In genomic region chr11:119049081-119049480, GRCh38 we compare ENCODE assay signal across 15 cellular contexts. TPM values are rescaled to one million over a fixed set of nuclear protein-coding genes. Genes with fewer than 3 reads are reported as not detected.
DNase-seq lines count a peak whose midpoint lies in the region; ATAC-seq and TF ChIP-seq lines count a peak whose summit lies in the region.
"Had no signal": no experiment of that assay in that cellular context is flagged by ENCODE, and none has a peak within 500 bp of the region (broad histone marks: within the 10 kb centered on the region; RNA-seq: fewer than 3 reads in every experiment).

No MANE protein-coding gene starts in this region.

- H2AFZ ChIP-seq in mammary epithelial cell (ENCODE audit: low read depth, low read length) = no peak overlapping the region

- H3K4me3 Mint-ChIP-seq in stimulated activated naive CD8-positive, alpha-beta T cell treated with anti-CD3 and anti-CD28 coated beads, Interleukin-15, amount 100 ng/mL, for 72 hours = no peak overlapping the region
- no peak overlapping the region for H3K4me3 Mint-ChIP-seq in dendritic cell treated with granulocyte-macrophage colony-stimulating factor and Interleukin-4, amounts not matched to agents 40 ng/mL and 50 ng/mL, for 4 days
- H3K4me3 Mint-ChIP-seq: CD4-positive, alpha-beta memory T cell had no signal

- H3K4me1 ChIP-seq in spleen (peaks cover 0 to 17% (median 4%) of the 10 kb centered on the region in 6 donors), mammary epithelial cell (ENCODE audit: insufficient read depth, low read length) (no peaks in the 10 kb centered on the region)
- H3K4me1 ChIP-seq: A549, BE2C, HAP-1 had no signal

- H3K27ac ChIP-seq in spleen = no peak overlapping the region
- no peak overlapping the region for H3K27ac ChIP-seq in mammary epithelial cell (ENCODE audit: insufficient read depth, low read depth, low read length)
- H3K27ac ChIP-seq: A549, C4-2B had no signal

- no peak for TF ChIP-seq POLR2A in spleen (IDR thresholded peaks at IDR 0.05)

- H3K4me3 ChIP-seq in spleen = no peak overlapping the region
- H3K4me3 ChIP-seq in mammary epithelial cell (replicated peaks in 1 of 3; ENCODE audit: insufficient read depth in 1 of 3, low read depth in 2 of 3, low read length in 3 of 3) = no peak overlapping the region
- H3K4me3 ChIP-seq: A549, HAP-1 had no signal

- H3K9me3 Mint-ChIP-seq in stimulated activated naive CD8-positive, alpha-beta T cell treated with anti-CD3 and anti-CD28 coated beads, Interleukin-15, amount 100 ng/mL, for 72 hours = no peaks in the 10 kb centered on the region
- no peaks in the 10 kb centered on the region for H3K9me3 Mint-ChIP-seq in dendritic cell treated with granulocyte-macrophage colony-stimulating factor and Interleukin-4, amounts not matched to agents 40 ng/mL and 50 ng/mL, for 4 days

- peaks cover 29% of the 10 kb centered on the region for H3K4me1 Mint-ChIP-seq in stimulated activated naive CD8-positive, alpha-beta T cell treated with anti-CD3 and anti-CD28 coated beads, Interleukin-15, amount 100 ng/mL, for 72 hours
- peaks cover 12% of the 10 kb centered on the region for H3K4me1 Mint-ChIP-seq in dendritic cell treated with granulocyte-macrophage colony-stimulating factor and Interleukin-4, amounts not matched to agents 40 ng/mL and 50 ng/mL, for 4 days (ENCODE audit: low read depth)

- no peak for DNase-seq in stimulated activated naive CD8-positive, alpha-beta T cell treated with anti-CD3 and anti-CD28 coated beads, Interleukin-15, amount 100 ng/mL, for 72 hours
- no peak for DNase-seq in stimulated activated naive CD8-positive, alpha-beta T cell treated with anti-CD3 and anti-CD28 coated beads, Interleukin-15, Interleukin-2, amounts not matched to agents 100 U/mL and 50 U/mL, for 24 hours
- peak; percentile 60 for DNase-seq in spleen
- no peak for DNase-seq in mammary epithelial cell
- DNase-seq in GM13977 (ENCODE audit: low spot score) = no peak
- DNase-seq in NCI-H524 (lab: John Stamatoyannopoulos, UW) = no peak
- DNase-seq: BE2C; CD4-positive, alpha-beta memory T cell; DMS153; DMS79 treated with DMSO at 0.1 percent for 48 hours; EL had no signal

- H3K27me3 Mint-ChIP-seq in stimulated activated naive CD8-positive, alpha-beta T cell treated with anti-CD3 and anti-CD28 coated beads, Interleukin-15, amount 100 ng/mL, for 72 hours = no peaks in the 10 kb centered on the region
- no peaks in the 10 kb centered on the region for H3K27me3 Mint-ChIP-seq in dendritic cell treated with granulocyte-macrophage colony-stimulating factor and Interleukin-4, amounts not matched to agents 40 ng/mL and 50 ng/mL, for 4 days
- H3K27me3 Mint-ChIP-seq: CD4-positive, alpha-beta memory T cell had no signal

- 92 to 97% (median 93%) methylated on average over 7 of the region's 7 CpGs for WGBS in spleen, 5 donors
- 100% methylated on average over 7 of the region's 7 CpGs for WGBS in mammary epithelial cell (ENCODE audit: low coverage, missing lambda C conversion rate)

- peaks cover 19% of the 10 kb centered on the region for H3K79me2 ChIP-seq in mammary epithelial cell (ENCODE audit: insufficient read depth, low read length)

- ATAC-seq in stimulated activated naive CD8-positive, alpha-beta T cell treated with anti-CD3 and anti-CD28 coated beads, Interleukin-15, amount 100 ng/mL, for 72 hours = no peak
- no peak for ATAC-seq in stimulated activated naive CD8-positive, alpha-beta T cell treated with anti-CD3 and anti-CD28 coated beads, Interleukin-15, Interleukin-2, amounts not matched to agents 100 U/mL and 50 U/mL, for 24 hours
- ATAC-seq: A549 had no signal

- CTCF ChIA-PET in mammary epithelial cell (lab: Charles Lee; ENCODE audit: low non-redundant PET) = no interaction called here

- BruUV-seq in mammary epithelial cell (replicated peaks; lab: Mats Ljungman, UMichigan) = no TSS peak

- peak overlapping the region; percentile 6 to 12 for H3K27ac Mint-ChIP-seq in stimulated activated naive CD8-positive, alpha-beta T cell treated with anti-CD3 and anti-CD28 coated beads, Interleukin-15, amount 100 ng/mL, for 72 hours
- H3K27ac Mint-ChIP-seq in dendritic cell treated with granulocyte-macrophage colony-stimulating factor and Interleukin-4, amounts not matched to agents 40 ng/mL and 50 ng/mL, for 4 days = peak overlapping the region; percentile 9

- H3K4me2 ChIP-seq in mammary epithelial cell (ENCODE audit: insufficient read depth, low read depth, low read length) = no peak overlapping the region
- H3K4me2 ChIP-seq: A549 had no signal

- no peaks in the 10 kb centered on the region for H4K20me1 ChIP-seq in mammary epithelial cell (ENCODE audit: insufficient read depth, low read length)

- dilution Hi-C loops in mammary epithelial cell (cut with HindIII; ENCODE audit: low sequenced_read_pairs) = no loop called here

- H3K9me3 ChIP-seq in spleen (no peaks in the 10 kb centered on the region), mammary epithelial cell (replicated peaks; ENCODE audit: insufficient read depth, low read length) (no peaks in the 10 kb centered on the region)
- H3K9me3 ChIP-seq: A549, BE2C, HAP-1 had no signal

- in situ Hi-C loops in mammary epithelial cell (cut with MboI; ENCODE audit: low sequenced_read_pairs in 2 of 2) = no loop called here
- in situ Hi-C loops in GM13977 (cut with MboI; ENCODE audit: low pct_unique_long_range_greater_than_20kb, low sequenced_read_pairs, unreplicated experiment) = no loop called here

- no peak for TF ChIP-seq CTCF in spleen (IDR thresholded peaks at IDR 0.05 in 8 of 11, conservative IDR thresholded peaks at IDR 0.05 in 3 of 11)
- TF ChIP-seq CTCF in mammary epithelial cell (conservative IDR thresholded peaks at IDR 0.05 in 1 of 2, IDR thresholded peaks at IDR 0.05 in 1 of 2; ENCODE audit: extremely low read depth in 1 of 2, insufficient read depth in 1 of 2, low read depth in 1 of 2, low read length in 2 of 2) = no peak
- TF ChIP-seq CTCF in GM13977 (IDR thresholded peaks at IDR 0.05; ENCODE audit: extremely low read depth, insufficient read depth, missing control alignments) = no peak

- peaks cover 4 to 100% (median 89%) of the 10 kb centered on the region in 6 donors for H3K36me3 ChIP-seq in spleen
- peaks cover 37% of the 10 kb centered on the region for H3K36me3 ChIP-seq in mammary epithelial cell (ENCODE audit: insufficient read depth, low read length)

- no peaks in the 10 kb centered on the region for H3K27me3 ChIP-seq in spleen (replicated peaks in 1 of 7)
- no peaks in the 10 kb centered on the region for H3K27me3 ChIP-seq in mammary epithelial cell (ENCODE audit: insufficient read depth, low read length)
- H3K27me3 ChIP-seq: BE2C had no signal

- H3K36me3 Mint-ChIP-seq in dendritic cell treated with granulocyte-macrophage colony-stimulating factor and Interleukin-4, amounts not matched to agents 40 ng/mL and 50 ng/mL, for 4 days (ENCODE audit: low read depth) = peaks cover 98% of the 10 kb centered on the region

- no peak overlapping the region for H3K9ac ChIP-seq in mammary epithelial cell (ENCODE audit: insufficient read depth, low read length)

- intact Hi-C loops in dendritic cell treated with granulocyte-macrophage colony-stimulating factor and Interleukin-4, amounts not matched to agents 40 ng/mL and 50 ng/mL, for 4 days (cut with micrococcal nuclease) = no loop called here
- intact Hi-C loops in spleen (cut with DNase I; ENCODE audit: low total_unique reads) = no loop called here
- intact Hi-C loops in mammary epithelial cell (cut with micrococcal nuclease) = no loop called here

RNA-seq across cellular contexts. Expression of gene HYOU1, which starts 7.9 kb away (rescaled TPM):
- total RNA-seq in spleen (100 to 1,000 TPM in 3 of 7 donors, 10 to 100 TPM in 4; 48.2 to 131 (median 80.8) TPM), mammary epithelial cell (100 to 1,000 TPM; 160 to 187 TPM)
- polyA plus RNA-seq in spleen (10 to 100 TPM; 12.3 to 22.7 (median 15.5) TPM), mammary epithelial cell (162 TPM)
- polyA minus RNA-seq in mammary epithelial cell = 270 TPM

RNA-seq across cellular contexts. Expression of gene SLC37A4, which starts 18.4 kb away (rescaled TPM):
- total RNA-seq in spleen (10 to 100 TPM in 6 of 7 donors, 1 to 10 TPM in 1; 9.9 to 26.0 (median 15.9) TPM), mammary epithelial cell (10 to 100 TPM; 15.8 to 16.7 TPM)
- polyA plus RNA-seq in spleen (10 to 100 TPM in 2 of 3 donors, 1 to 10 TPM in 1; 8.2 to 12.6 (median 10.1) TPM), mammary epithelial cell (26.7 TPM)
- polyA minus RNA-seq in mammary epithelial cell = 33.7 TPM

RNA-seq across cellular contexts. Expression of gene VPS11, which starts 18.5 kb away (rescaled TPM):
- total RNA-seq in spleen (10 to 100 TPM; 30.1 to 48.7 (median 44.8) TPM), mammary epithelial cell (10 to 100 TPM; 17.6 to 24.3 TPM)
- polyA plus RNA-seq in spleen (10 to 100 TPM; 41.8 to 66.7 (median 42.4) TPM), mammary epithelial cell (9.0 TPM)
- 41.6 TPM for polyA minus RNA-seq in mammary epithelial cell

RNA-seq across cellular contexts. Expression of gene TRAPPC4, which starts 30.5 kb away (rescaled TPM):
- 10 to 100 TPM; 43.0 to 61.8 (median 54.4) TPM for total RNA-seq in spleen
- polyA plus RNA-seq in spleen = 10 to 100 TPM; 33.1 to 53.0 (median 47.6) TPM
- 10 to 100 TPM; 51.1 to 58.2 TPM for total RNA-seq in mammary epithelial cell
- polyA plus RNA-seq in mammary epithelial cell = 205 TPM
- polyA minus RNA-seq in mammary epithelial cell = 80.7 TPM

RNA-seq across cellular contexts. Expression of gene RPS25, which starts 30.9 kb away (rescaled TPM):
- total RNA-seq in spleen = 1,000 to 10,000 TPM in 6 of 7 donors, 100 to 1,000 TPM in 1; 945 to 1,264 (median 1,141) TPM
- 1,000 to 10,000 TPM; 4,407 to 5,214 (median 4,978) TPM for polyA plus RNA-seq in spleen
- total RNA-seq in mammary epithelial cell = 100 to 1,000 TPM; 474 to 819 TPM
- polyA plus RNA-seq in mammary epithelial cell = 1,644 TPM
- polyA minus RNA-seq in mammary epithelial cell = 103 TPM
